11 cellular contexts compared by ENCODE assay signal in the genomic region with DNA sequence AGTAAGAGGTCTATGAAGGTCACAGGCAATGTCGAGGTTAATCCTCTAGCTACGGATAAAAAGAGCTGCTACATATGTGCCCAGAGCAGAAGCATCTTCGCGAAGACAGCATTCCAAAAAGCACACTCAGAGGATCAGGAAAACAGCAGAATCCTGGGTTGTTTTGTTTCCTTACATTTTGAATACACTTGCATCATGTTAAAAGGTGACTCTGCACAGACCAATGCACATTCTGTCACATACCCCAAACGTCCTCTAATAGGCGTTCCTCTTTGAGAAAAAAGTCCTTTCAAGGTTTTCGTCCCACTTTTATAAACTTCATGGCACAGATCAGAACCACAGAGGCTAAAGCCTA. TPM values are rescaled to one million over a fixed set of nuclear protein-coding genes. Genes with fewer than 3 reads are reported as not detected.
A peak's percentile ranks its signal among the peaks of the same experiment; 100 is the strongest.
DNase-seq lines count a peak whose midpoint lies in the region; ATAC-seq and TF ChIP-seq lines count a peak whose summit lies in the region.
"Had no signal": no experiment of that assay in that cellular context is flagged by ENCODE, and none has a peak within 500 bp of the region (broad histone marks: within the 10 kb centered on the region; RNA-seq: fewer than 3 reads in every experiment).

No MANE protein-coding gene starts in this region.

- TF ChIP-seq CTCF in Caco-2 (IDR thresholded peaks at IDR 0.05; ENCODE audit: insufficient read depth in 1 of 2, low read depth in 1 of 2, low read length in 1 of 2, severe bottlenecking in 1 of 2, unreplicated experiment in 1 of 2), result no peak
- no peak for TF ChIP-seq CTCF in WERI-Rb-1 (IDR thresholded peaks at IDR 0.05; ENCODE audit: low read depth, low read length)
- TF ChIP-seq CTCF in fibroblast of villous mesenchyme (IDR thresholded peaks at IDR 0.05; ENCODE audit: insufficient read depth, low read depth, low read length), result no peak
- TF ChIP-seq CTCF in progenitor cell of endocrine pancreas (IDR thresholded peaks at IDR 0.05; ENCODE audit: unreplicated experiment), result no peak

- BruUV-seq in Caco-2 (replicated peaks; lab: Mats Ljungman, UMichigan), result no TSS peak

- H3K36me3 ChIP-seq in Caco-2 (ENCODE audit: control insufficient read depth, insufficient read depth, low read length), result 0 out of 2 replicates have a peak, but pooled peaks cover 2% of the 10 kb centered on the region
- H3K36me3 ChIP-seq in WERI-Rb-1, result peaks cover 48% of the 10 kb centered on the region

- H3K4me3 ChIP-seq in Caco-2 (ENCODE audit: low read depth, low read length) (no peak overlapping the region), WERI-Rb-1 (ENCODE audit: low read depth, low read length) (no peak overlapping the region), fibroblast of villous mesenchyme (ENCODE audit: low read depth, low read length) (no peak overlapping the region)

- H3K27ac Mint-ChIP-seq in Caco-2 (ENCODE audit: unreplicated experiment) (peak overlapping the region; percentile 32), progenitor cell of endocrine pancreas (peak overlapping the region; percentile 98)

- H3K36me3 Mint-ChIP-seq in Caco-2 (ENCODE audit: insufficient read depth, unreplicated experiment) (peaks cover 12% of the 10 kb centered on the region), progenitor cell of endocrine pancreas (ENCODE audit: insufficient read depth) (peaks cover 16% of the 10 kb centered on the region)

- H3K27me3 ChIP-seq in Caco-2 (replicated peaks; ENCODE audit: control insufficient read depth, insufficient read depth, low read length) (no peaks in the 10 kb centered on the region), WERI-Rb-1 (ENCODE audit: insufficient read depth, low read depth, severe bottlenecking) (no peaks in the 10 kb centered on the region)

- H3K9me3 Mint-ChIP-seq in Caco-2 (ENCODE audit: unreplicated experiment), result no peaks in the 10 kb centered on the region
- no peaks in the 10 kb centered on the region for H3K9me3 Mint-ChIP-seq in progenitor cell of endocrine pancreas (ENCODE audit: low read depth)

- no peak for DNase-seq in Caco-2
- no peak for DNase-seq in WERI-Rb-1
- DNase-seq in fibroblast of villous mesenchyme (ENCODE audit: low read depth), result peak; percentile 57
- DNase-seq in progenitor cell of endocrine pancreas (ENCODE audit: low spot score, unreplicated experiment), result no peak
- DNase-seq in NCI-H2171 treated with DMSO at 0.1 percent for 48 hours (lab: John Stamatoyannopoulos, UW), result no peak
- DNase-seq: COR-L47; RPMI8226; stimulated activated CD4-positive, alpha-beta T cell treated with anti-CD3 and anti-CD28 coated beads, Interleukin-1b, Interleukin-23, amount 100 ng/mL, for 48 hours had no signal

- H3K4me1 ChIP-seq in Caco-2, result 0 out of 2 replicates have a peak, but pooled peaks cover 11% of the 10 kb centered on the region

- no peaks in the 10 kb centered on the region for H3K27me3 Mint-ChIP-seq in Caco-2 (ENCODE audit: insufficient read depth, unreplicated experiment)
- no peaks in the 10 kb centered on the region for H3K27me3 Mint-ChIP-seq in progenitor cell of endocrine pancreas

- POLR2A ChIA-PET in Caco-2 (lab: Charles Lee), result no interaction called here

- no peaks in the 10 kb centered on the region for H3K9me3 ChIP-seq in Caco-2
- H3K9me3 ChIP-seq in WERI-Rb-1 (ENCODE audit: severe bottlenecking), result no peaks in the 10 kb centered on the region

- peaks cover 21% of the 10 kb centered on the region for H3K4me1 Mint-ChIP-seq in Caco-2 (ENCODE audit: low read depth, unreplicated experiment)
- peaks cover 50% of the 10 kb centered on the region for H3K4me1 Mint-ChIP-seq in progenitor cell of endocrine pancreas (ENCODE audit: low read depth)

- H3K4me3 Mint-ChIP-seq in Caco-2 (ENCODE audit: unreplicated experiment) (no peak overlapping the region), progenitor cell of endocrine pancreas (ENCODE audit: low read depth) (peak overlapping the region; percentile 9)

- ATAC-seq in GM21515 (IDR thresholded peaks at IDR 0.05; ENCODE audit: unreplicated experiment) (no peak), HG03135 (IDR thresholded peaks at IDR 0.05; ENCODE audit: unreplicated experiment) (no peak), GM21529 (IDR thresholded peaks at IDR 0.05; ENCODE audit: unreplicated experiment) (no peak)

- peak overlapping the region; percentile 12; the same call in 1 of the 2 replicates for H3K27ac ChIP-seq in WERI-Rb-1

- intact Hi-C loops in Caco-2 (cut with micrococcal nuclease; ENCODE audit: unreplicated experiment), result no loop called here

- CTCF ChIA-PET in Caco-2 (lab: Charles Lee), result interaction anchor here (0.7 kb wide), 1 partner anchor 1051 kb away, joined by 3 read pairs; no protein-coding TSS in a partner anchor

RNA-seq across cellular contexts. Expression of a gene that starts 52.7 kb away (rescaled TPM):
- 42.8 and 46.1 TPM in 2 replicates for total RNA-seq in Caco-2 (2022)
- 45.7 and 65.6 TPM in 2 replicates for total RNA-seq in fibroblast of villous mesenchyme
- 93.2 and 93.4 TPM in 2 replicates for total RNA-seq in progenitor cell of endocrine pancreas
